In the genomic region with DNA sequence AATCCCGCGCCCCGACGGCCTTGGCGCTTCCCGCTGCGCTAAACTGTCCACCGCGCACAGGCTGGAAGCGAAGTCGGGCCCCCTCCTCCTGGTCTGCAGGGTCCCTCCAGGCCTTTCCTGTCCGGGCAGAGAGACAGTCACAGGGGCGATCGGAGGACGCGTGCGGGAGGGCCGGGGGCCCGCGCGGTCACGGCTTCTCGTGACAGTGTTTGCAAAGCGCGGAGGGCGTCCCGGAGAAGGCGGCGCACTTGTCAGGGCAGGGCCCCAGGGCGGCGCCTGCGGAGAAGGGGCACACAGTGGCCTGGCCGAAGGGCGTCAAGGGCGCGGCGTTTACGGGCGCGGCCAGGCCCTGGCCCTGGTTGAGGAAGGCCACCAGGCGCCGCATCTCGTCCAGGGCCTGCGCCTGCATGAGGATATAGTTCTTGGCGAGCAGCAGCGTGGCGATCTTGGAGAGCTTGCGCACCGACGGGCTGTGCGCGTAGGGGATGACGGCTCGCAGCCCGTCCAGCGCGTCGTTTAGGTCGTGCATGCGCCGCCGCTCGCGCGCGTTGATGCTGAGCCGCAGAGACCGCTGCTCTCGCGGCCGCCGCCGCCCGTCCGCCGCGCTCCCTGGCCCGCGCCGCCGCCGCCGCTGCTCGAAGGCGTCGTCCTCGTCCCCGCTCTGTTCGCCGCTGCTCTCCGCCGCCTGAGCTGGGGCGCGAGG, we compare ENCODE assay signal across 1 cellular context.
TF ChIP-seq lines count a peak whose summit lies in the region.

No MANE protein-coding gene starts in this region.

TF ChIP-seq in HepG2, 621 proteins besides CTCF, POLR2A, EP300 and RAD21 (continues in another document):
- TF ChIP-seq MYC (CRISPR knock-in tag; IDR thresholded peaks at IDR 0.05; ENCODE audit: borderline replicate concordance): no peak
- TF ChIP-seq ZNF383 (CRISPR knock-in tag; IDR thresholded peaks at IDR 0.05; ENCODE audit: borderline replicate concordance): no peak
- TF ChIP-seq CAMTA2 (CRISPR knock-in tag; IDR thresholded peaks at IDR 0.05; ENCODE audit: borderline replicate concordance): no peak
- TF ChIP-seq, protein P1, sequence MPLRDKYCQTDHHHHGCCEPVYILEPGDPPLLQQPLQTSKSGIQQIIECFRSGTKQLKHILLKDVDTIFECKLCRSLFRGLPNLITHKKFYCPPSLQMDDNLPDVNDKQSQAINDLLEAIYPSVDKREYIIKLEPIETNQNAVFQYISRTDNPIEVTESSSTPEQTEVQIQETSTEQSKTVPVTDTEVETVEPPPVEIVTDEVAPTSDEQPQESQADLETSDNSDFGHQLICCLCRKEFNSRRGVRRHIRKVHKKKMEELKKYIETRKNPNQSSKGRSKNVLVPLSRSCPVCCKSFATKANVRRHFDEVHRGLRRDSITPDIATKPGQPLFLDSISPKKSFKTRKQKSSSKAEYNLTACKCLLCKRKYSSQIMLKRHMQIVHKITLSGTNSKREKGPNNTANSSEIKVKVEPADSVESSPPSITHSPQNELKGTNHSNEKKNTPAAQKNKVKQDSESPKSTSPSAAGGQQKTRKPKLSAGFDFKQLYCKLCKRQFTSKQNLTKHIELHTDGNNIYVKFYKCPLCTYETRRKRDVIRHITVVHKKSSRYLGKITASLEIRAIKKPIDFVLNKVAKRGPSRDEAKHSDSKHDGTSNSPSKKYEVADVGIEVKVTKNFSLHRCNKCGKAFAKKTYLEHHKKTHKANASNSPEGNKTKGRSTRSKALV (CRISPR knock-in tag; IDR thresholded peaks at IDR 0.05): peak; percentile 99
- TF ChIP-seq ARID2 (CRISPR knock-in tag; IDR thresholded peaks at IDR 0.05; ENCODE audit: borderline replicate concordance): no peak
- TF ChIP-seq, protein P2, sequence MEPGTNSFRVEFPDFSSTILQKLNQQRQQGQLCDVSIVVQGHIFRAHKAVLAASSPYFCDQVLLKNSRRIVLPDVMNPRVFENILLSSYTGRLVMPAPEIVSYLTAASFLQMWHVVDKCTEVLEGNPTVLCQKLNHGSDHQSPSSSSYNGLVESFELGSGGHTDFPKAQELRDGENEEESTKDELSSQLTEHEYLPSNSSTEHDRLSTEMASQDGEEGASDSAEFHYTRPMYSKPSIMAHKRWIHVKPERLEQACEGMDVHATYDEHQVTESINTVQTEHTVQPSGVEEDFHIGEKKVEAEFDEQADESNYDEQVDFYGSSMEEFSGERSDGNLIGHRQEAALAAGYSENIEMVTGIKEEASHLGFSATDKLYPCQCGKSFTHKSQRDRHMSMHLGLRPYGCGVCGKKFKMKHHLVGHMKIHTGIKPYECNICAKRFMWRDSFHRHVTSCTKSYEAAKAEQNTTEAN (CRISPR knock-in tag; conservative IDR thresholded peaks at IDR 0.05): no peak
- TF ChIP-seq, protein P3, sequence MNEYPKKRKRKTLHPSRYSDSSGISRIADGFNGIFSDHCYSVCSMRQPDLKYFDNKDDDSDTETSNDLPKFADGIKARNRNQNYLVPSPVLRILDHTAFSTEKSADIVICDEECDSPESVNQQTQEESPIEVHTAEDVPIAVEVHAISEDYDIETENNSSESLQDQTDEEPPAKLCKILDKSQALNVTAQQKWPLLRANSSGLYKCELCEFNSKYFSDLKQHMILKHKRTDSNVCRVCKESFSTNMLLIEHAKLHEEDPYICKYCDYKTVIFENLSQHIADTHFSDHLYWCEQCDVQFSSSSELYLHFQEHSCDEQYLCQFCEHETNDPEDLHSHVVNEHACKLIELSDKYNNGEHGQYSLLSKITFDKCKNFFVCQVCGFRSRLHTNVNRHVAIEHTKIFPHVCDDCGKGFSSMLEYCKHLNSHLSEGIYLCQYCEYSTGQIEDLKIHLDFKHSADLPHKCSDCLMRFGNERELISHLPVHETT (CRISPR knock-in tag; conservative IDR thresholded peaks at IDR 0.05): no peak
- TF ChIP-seq SALL2 (CRISPR knock-in tag; IDR thresholded peaks at IDR 0.05): no peak
- TF ChIP-seq, protein P4, sequence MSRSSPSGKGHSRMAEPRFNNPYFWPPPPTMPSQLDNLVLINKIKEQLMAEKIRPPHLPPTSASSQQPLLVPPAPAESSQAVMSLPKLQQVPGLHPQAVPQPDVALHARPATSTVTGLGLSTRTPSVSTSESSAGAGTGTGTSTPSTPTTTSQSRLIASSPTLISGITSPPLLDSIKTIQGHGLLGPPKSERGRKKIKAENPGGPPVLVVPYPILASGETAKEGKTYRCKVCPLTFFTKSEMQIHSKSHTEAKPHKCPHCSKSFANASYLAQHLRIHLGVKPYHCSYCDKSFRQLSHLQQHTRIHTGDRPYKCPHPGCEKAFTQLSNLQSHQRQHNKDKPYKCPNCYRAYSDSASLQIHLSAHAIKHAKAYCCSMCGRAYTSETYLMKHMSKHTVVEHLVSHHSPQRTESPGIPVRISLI (CRISPR knock-in tag; IDR thresholded peaks at IDR 0.05; ENCODE audit: borderline replicate concordance): no peak
- TF ChIP-seq, protein P5, sequence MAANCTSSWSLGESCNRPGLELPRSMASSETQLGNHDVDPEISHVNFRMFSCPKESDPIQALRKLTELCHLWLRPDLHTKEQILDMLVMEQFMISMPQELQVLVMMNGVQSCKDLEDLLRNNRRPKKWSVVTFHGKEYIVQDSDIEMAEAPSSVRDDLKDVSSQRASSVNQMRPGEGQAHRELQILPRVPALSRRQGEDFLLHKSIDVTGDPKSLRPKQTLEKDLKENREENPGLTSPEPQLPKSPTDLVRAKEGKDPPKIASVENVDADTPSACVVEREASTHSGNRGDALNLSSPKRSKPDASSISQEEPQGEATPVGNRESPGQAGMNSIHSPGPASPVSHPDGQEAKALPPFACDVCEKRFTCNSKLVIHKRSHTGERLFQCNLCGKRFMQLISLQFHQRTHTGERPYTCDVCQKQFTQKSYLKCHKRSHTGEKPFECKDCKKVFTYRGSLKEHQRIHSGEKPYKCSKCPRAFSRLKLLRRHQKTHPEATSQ (CRISPR knock-in tag; IDR thresholded peaks at IDR 0.05; ENCODE audit: borderline replicate concordance): no peak
- TF ChIP-seq ZNF510 (CRISPR knock-in tag; IDR thresholded peaks at IDR 0.05; ENCODE audit: low read depth): no peak
- no peak for TF ChIP-seq ZNF10 (CRISPR knock-in tag; IDR thresholded peaks at IDR 0.05; ENCODE audit: borderline replicate concordance, low read depth)
- TF ChIP-seq, protein P6, sequence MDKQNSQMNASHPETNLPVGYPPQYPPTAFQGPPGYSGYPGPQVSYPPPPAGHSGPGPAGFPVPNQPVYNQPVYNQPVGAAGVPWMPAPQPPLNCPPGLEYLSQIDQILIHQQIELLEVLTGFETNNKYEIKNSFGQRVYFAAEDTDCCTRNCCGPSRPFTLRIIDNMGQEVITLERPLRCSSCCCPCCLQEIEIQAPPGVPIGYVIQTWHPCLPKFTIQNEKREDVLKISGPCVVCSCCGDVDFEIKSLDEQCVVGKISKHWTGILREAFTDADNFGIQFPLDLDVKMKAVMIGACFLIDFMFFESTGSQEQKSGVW (CRISPR knock-in tag; IDR thresholded peaks at IDR 0.05; ENCODE audit: borderline replicate concordance): no peak
- TF ChIP-seq, protein P7, sequence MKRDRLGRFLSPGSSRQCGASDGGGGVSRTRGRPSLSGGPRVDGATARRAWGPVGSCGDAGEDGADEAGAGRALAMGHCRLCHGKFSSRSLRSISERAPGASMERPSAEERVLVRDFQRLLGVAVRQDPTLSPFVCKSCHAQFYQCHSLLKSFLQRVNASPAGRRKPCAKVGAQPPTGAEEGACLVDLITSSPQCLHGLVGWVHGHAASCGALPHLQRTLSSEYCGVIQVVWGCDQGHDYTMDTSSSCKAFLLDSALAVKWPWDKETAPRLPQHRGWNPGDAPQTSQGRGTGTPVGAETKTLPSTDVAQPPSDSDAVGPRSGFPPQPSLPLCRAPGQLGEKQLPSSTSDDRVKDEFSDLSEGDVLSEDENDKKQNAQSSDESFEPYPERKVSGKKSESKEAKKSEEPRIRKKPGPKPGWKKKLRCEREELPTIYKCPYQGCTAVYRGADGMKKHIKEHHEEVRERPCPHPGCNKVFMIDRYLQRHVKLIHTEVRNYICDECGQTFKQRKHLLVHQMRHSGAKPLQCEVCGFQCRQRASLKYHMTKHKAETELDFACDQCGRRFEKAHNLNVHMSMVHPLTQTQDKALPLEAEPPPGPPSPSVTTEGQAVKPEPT (CRISPR knock-in tag; IDR thresholded peaks at IDR 0.05; ENCODE audit: low read depth): no peak
- TF ChIP-seq MTA1 (CRISPR knock-in tag; IDR thresholded peaks at IDR 0.05; ENCODE audit: borderline replicate concordance): peak; percentile 55; the same call in 1 of the 2 replicates
- TF ChIP-seq RORA (CRISPR knock-in tag; IDR thresholded peaks at IDR 0.05): no peak
- no peak for TF ChIP-seq SMC3 (IDR thresholded peaks at IDR 0.05; ENCODE audit: low read length)
- no peak; the same call in 1 of the 2 replicates for TF ChIP-seq SUZ12 (IDR thresholded peaks at IDR 0.05; ENCODE audit: low read depth, low read length)
- TF ChIP-seq HNRNPLL (IDR thresholded peaks at IDR 0.05; ENCODE audit: low read depth, low read length, poor library complexity, severe bottlenecking): peak; percentile 37
- no peak for TF ChIP-seq SIN3A (IDR thresholded peaks at IDR 0.05; ENCODE audit: borderline replicate concordance, low read depth, low read length)
- no peak for TF ChIP-seq SP1 (IDR thresholded peaks at IDR 0.05)
- TF ChIP-seq SP1 (CRISPR knock-in tag; IDR thresholded peaks at IDR 0.05): no peak
- no peak for TF ChIP-seq RBM39 (IDR thresholded peaks at IDR 0.05; ENCODE audit: low read depth, low read length, poor library complexity, severe bottlenecking)
- no peak for TF ChIP-seq ZNF546 (CRISPR knock-in tag; conservative IDR thresholded peaks at IDR 0.05)
- TF ChIP-seq, protein P8, sequence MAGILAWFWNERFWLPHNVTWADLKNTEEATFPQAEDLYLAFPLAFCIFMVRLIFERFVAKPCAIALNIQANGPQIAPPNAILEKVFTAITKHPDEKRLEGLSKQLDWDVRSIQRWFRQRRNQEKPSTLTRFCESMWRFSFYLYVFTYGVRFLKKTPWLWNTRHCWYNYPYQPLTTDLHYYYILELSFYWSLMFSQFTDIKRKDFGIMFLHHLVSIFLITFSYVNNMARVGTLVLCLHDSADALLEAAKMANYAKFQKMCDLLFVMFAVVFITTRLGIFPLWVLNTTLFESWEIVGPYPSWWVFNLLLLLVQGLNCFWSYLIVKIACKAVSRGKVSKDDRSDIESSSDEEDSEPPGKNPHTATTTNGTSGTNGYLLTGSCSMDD (CRISPR knock-in tag; IDR thresholded peaks at IDR 0.05): no peak
- TF ChIP-seq FOXK1 (CRISPR knock-in tag; IDR thresholded peaks at IDR 0.05; ENCODE audit: borderline replicate concordance, low read depth): no peak
- no peak for TF ChIP-seq SPEN (CRISPR knock-in tag; IDR thresholded peaks at IDR 0.05; ENCODE audit: low read depth)
- no peak for TF ChIP-seq CREB1 (IDR thresholded peaks at IDR 0.05)
- no peak for TF ChIP-seq CREB1 (CRISPR knock-in tag; IDR thresholded peaks at IDR 0.05)
- TF ChIP-seq MAZ (IDR thresholded peaks at IDR 0.05; ENCODE audit: borderline replicate concordance, low read depth, low read length): no peak
- no peak for TF ChIP-seq MAZ (CRISPR knock-in tag; IDR thresholded peaks at IDR 0.05; ENCODE audit: low read depth)
- TF ChIP-seq ZNF225 (CRISPR knock-in tag; IDR thresholded peaks at IDR 0.05): no peak
- TF ChIP-seq, protein P9, sequence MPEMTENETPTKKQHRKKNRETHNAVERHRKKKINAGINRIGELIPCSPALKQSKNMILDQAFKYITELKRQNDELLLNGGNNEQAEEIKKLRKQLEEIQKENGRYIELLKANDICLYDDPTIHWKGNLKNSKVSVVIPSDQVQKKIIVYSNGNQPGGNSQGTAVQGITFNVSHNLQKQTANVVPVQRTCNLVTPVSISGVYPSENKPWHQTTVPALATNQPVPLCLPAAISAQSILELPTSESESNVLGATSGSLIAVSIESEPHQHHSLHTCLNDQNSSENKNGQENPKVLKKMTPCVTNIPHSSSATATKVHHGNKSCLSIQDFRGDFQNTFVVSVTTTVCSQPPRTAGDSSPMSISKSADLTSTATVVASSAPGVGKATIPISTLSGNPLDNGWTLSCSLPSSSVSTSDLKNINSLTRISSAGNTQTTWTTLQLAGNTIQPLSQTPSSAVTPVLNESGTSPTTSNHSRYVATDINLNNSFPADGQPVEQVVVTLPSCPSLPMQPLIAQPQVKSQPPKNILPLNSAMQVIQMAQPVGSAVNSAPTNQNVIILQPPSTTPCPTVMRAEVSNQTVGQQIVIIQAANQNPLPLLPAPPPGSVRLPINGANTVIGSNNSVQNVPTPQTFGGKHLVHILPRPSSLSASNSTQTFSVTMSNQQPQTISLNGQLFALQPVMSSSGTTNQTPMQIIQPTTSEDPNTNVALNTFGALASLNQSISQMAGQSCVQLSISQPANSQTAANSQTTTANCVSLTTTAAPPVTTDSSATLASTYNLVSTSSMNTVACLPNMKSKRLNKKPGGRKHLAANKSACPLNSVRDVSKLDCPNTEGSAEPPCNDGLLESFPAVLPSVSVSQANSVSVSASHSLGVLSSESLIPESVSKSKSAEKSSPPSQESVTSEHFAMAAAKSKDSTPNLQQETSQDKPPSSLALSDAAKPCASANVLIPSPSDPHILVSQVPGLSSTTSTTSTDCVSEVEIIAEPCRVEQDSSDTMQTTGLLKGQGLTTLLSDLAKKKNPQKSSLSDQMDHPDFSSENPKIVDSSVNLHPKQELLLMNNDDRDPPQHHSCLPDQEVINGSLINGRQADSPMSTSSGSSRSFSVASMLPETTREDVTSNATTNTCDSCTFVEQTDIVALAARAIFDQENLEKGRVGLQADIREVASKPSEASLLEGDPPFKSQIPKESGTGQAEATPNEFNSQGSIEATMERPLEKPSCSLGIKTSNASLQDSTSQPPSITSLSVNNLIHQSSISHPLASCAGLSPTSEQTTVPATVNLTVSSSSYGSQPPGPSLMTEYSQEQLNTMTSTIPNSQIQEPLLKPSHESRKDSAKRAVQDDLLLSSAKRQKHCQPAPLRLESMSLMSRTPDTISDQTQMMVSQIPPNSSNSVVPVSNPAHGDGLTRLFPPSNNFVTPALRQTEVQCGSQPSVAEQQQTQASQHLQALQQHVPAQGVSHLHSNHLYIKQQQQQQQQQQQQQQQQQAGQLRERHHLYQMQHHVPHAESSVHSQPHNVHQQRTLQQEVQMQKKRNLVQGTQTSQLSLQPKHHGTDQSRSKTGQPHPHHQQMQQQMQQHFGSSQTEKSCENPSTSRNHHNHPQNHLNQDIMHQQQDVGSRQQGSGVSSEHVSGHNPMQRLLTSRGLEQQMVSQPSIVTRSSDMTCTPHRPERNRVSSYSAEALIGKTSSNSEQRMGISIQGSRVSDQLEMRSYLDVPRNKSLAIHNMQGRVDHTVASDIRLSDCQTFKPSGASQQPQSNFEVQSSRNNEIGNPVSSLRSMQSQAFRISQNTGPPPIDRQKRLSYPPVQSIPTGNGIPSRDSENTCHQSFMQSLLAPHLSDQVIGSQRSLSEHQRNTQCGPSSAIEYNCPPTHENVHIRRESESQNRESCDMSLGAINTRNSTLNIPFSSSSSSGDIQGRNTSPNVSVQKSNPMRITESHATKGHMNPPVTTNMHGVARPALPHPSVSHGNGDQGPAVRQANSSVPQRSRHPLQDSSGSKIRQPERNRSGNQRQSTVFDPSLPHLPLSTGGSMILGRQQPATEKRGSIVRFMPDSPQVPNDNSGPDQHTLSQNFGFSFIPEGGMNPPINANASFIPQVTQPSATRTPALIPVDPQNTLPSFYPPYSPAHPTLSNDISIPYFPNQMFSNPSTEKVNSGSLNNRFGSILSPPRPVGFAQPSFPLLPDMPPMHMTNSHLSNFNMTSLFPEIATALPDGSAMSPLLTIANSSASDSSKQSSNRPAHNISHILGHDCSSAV (CRISPR knock-in tag; IDR thresholded peaks at IDR 0.05; ENCODE audit: borderline replicate concordance): no peak
- TF ChIP-seq SRY (CRISPR knock-in tag; IDR thresholded peaks at IDR 0.05): no peak
- TF ChIP-seq ATM (IDR thresholded peaks at IDR 0.05; ENCODE audit: borderline replicate concordance): no peak
- TF ChIP-seq EZH2 (conservative IDR thresholded peaks at IDR 0.05; ENCODE audit: low read depth, low read length): peak; percentile 92
- TF ChIP-seq ZNF567 (CRISPR knock-in tag; IDR thresholded peaks at IDR 0.05; ENCODE audit: borderline replicate concordance): no peak
- TF ChIP-seq ZNF709 (CRISPR knock-in tag; IDR thresholded peaks at IDR 0.05): no peak
- no peak for TF ChIP-seq TOPORS (CRISPR knock-in tag; IDR thresholded peaks at IDR 0.05)
